8 cellular contexts compared by ENCODE assay signal in genomic region chr10:50067546-50068351, GRCh38. TPM values are rescaled to one million over a fixed set of nuclear protein-coding genes. Genes with fewer than 3 reads are reported as not detected.
DNase-seq lines count a peak whose midpoint lies in the region; ATAC-seq and TF ChIP-seq lines count a peak whose summit lies in the region.
"Not testable (repeated sequence)": the region's sequence is repeated elsewhere in the genome, so short reads cannot be mapped to it uniquely, and the experiment has no call there.

A gene with protein sequence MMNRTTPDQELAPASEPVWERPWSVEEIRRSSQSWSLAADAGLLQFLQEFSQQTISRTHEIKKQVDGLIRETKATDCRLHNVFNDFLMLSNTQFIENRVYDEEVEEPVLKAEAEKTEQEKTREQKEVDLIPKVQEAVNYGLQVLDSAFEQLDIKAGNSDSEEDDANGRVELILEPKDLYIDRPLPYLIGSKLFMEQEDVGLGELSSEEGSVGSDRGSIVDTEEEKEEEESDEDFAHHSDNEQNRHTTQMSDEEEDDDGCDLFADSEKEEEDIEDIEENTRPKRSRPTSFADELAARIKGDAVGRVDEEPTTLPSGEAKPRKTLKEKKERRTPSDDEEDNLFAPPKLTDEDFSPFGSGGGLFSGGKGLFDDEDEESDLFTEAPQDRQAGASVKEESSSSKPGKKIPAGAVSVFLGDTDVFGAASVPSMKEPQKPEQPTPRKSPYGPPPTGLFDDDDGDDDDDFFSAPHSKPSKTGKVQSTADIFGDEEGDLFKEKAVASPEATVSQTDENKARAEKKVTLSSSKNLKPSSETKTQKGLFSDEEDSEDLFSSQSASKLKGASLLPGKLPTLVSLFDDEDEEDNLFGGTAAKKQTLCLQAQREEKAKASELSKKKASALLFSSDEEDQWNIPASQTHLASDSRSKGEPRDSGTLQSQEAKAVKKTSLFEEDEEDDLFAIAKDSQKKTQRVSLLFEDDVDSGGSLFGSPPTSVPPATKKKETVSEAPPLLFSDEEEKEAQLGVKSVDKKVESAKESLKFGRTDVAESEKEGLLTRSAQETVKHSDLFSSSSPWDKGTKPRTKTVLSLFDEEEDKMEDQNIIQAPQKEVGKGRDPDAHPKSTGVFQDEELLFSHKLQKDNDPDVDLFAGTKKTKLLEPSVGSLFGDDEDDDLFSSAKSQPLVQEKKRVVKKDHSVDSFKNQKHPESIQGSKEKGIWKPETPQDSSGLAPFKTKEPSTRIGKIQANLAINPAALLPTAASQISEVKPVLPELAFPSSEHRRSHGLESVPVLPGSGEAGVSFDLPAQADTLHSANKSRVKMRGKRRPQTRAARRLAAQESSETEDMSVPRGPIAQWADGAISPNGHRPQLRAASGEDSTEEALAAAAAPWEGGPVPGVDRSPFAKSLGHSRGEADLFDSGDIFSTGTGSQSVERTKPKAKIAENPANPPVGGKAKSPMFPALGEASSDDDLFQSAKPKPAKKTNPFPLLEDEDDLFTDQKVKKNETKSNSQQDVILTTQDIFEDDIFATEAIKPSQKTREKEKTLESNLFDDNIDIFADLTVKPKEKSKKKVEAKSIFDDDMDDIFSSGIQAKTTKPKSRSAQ (N-terminal part only) (plus strand): TSS chr10:50067954. CDS start chr10:50068006, 52 bp downstream.

- not testable (repeated sequence) for H3K4me1 ChIP-seq in Panc1 (ENCODE audit: control insufficient read depth, insufficient read depth, low read length); muscle layer of colon (ENCODE audit: insufficient read depth, low read length)
- peaks cover 5 to 13% (median 6%) of the 10 kb centered on the region in 4 donors for H3K4me1 ChIP-seq in esophagus muscularis mucosa

- H3K27ac ChIP-seq in Panc1 (ENCODE audit: low read length) (peak within 1 kb of the TSS; percentile 59), esophagus muscularis mucosa (replicated peaks in 1 of 4) (peak within 1 kb of the TSS; percentile 73 to 84 (median 83))
- H3K27ac ChIP-seq in muscle layer of colon (ENCODE audit: low read depth, low read length) = not testable (repeated sequence)

- peak; percentile 31 for DNase-seq in DMS53 treated with DMSO at 0.1 percent for 48 hours (lab: John Stamatoyannopoulos, UW; ENCODE audit: unreplicated experiment)
- not testable (repeated sequence) for DNase-seq in Panc1 (ENCODE audit: low read depth, low spot score)
- DNase-seq in activated T-cell treated with anti-CD3 and anti-CD28 coated beads, Interleukin-2, amount 50 U/mL, for 4 hours = peak; percentile 71
- DNase-seq in esophagus muscularis mucosa (ENCODE audit: extremely low spot score) = peak; percentile 99
- DNase-seq in stimulated activated CD8-positive, alpha-beta memory T cell treated with anti-CD3 and anti-CD28 coated beads, Interleukin-7, amount 100 ng/mL, for 1 hour (ENCODE audit: low read depth in 2 of 2) = peak; percentile 59 to 91

- H3K4me3 ChIP-seq in Panc1 (ENCODE audit: low read depth in 2 of 2, low read length in 2 of 2) = peak within 1 kb of the TSS; percentile 54 to 56
- H3K4me3 ChIP-seq in esophagus muscularis mucosa = peak within 1 kb of the TSS; percentile 70 to 90 (median 77)
- H3K4me3 ChIP-seq in muscle layer of colon (ENCODE audit: low read depth in 1 of 2, low read length in 2 of 2) = peak within 1 kb of the TSS; percentile 52 to 55

- TF ChIP-seq EP300 in Ishikawa (IDR thresholded peaks at IDR 0.05; ENCODE audit: borderline replicate concordance) = peak; percentile 59; the same call in 1 of the 2 replicates
- TF ChIP-seq EP300 in esophagus muscularis mucosa (IDR thresholded peaks at IDR 0.05) = not testable (repeated sequence)

- TF ChIP-seq CTCF in Panc1 (IDR thresholded peaks at IDR 0.05); esophagus muscularis mucosa (IDR thresholded peaks at IDR 0.05): not testable (repeated sequence)

- not testable (repeated sequence) for TF ChIP-seq POLR2A in esophagus muscularis mucosa (IDR thresholded peaks at IDR 0.05; ENCODE audit: low read depth)

- in situ Hi-C loops in Panc1 (cut with HindIII; ENCODE audit: low pct_unique_long_range_greater_than_20kb, low sequenced_read_pairs) = not testable (repeated sequence)

- not testable (repeated sequence) for H3K9me3 ChIP-seq in Panc1 (ENCODE audit: control insufficient read depth, insufficient read depth, low read depth, low read length); esophagus muscularis mucosa; muscle layer of colon (ENCODE audit: low read length)

- H3K36me3 Mint-ChIP-seq in activated T-cell treated with anti-CD3 and anti-CD28 coated beads, Interleukin-2, amount 50 U/mL, for 4 hours (ENCODE audit: insufficient read depth) = not testable (repeated sequence)

- ATAC-seq in GM21619 (IDR thresholded peaks at IDR 0.05; ENCODE audit: unreplicated experiment) (peak; percentile 94), Panc1 (peak; percentile 94)
- peak; percentile 94 to 96 for ATAC-seq in activated T-cell treated with anti-CD3 and anti-CD28 coated beads, Interleukin-2, amount 50 U/mL, for 4 hours

- not testable (repeated sequence) for H3K9ac ChIP-seq in muscle layer of colon (ENCODE audit: low read length)

- not testable (repeated sequence) for TF ChIP-seq RAD21 in Ishikawa (IDR thresholded peaks at IDR 0.05; ENCODE audit: low read depth)

- peak within 1 kb of the TSS; percentile 74 for H3K4me3 Mint-ChIP-seq in activated T-cell treated with anti-CD3 and anti-CD28 coated beads, Interleukin-2, amount 50 U/mL, for 4 hours

- not testable (repeated sequence) for H3K36me3 ChIP-seq in Panc1 (ENCODE audit: control insufficient read depth, insufficient read depth, low read length); muscle layer of colon (ENCODE audit: insufficient read depth, low read length)
- H3K36me3 ChIP-seq in esophagus muscularis mucosa = peaks cover 0 to 15% (median 0%) of the 10 kb centered on the region in 4 donors

- POLR2A ChIA-PET in Panc1 (lab: Charles Lee) = not testable (repeated sequence)

- intact Hi-C loops in Panc1 (cut with micrococcal nuclease; ENCODE audit: unreplicated experiment); esophagus muscularis mucosa (cut with DNase I): not testable (repeated sequence)

- not testable (repeated sequence) for H3K9me3 Mint-ChIP-seq in activated T-cell treated with anti-CD3 and anti-CD28 coated beads, Interleukin-2, amount 50 U/mL, for 4 hours

- H3K4me1 Mint-ChIP-seq in activated T-cell treated with anti-CD3 and anti-CD28 coated beads, Interleukin-2, amount 50 U/mL, for 4 hours (ENCODE audit: low read depth) = not testable (repeated sequence)

- H3K27me3 Mint-ChIP-seq in activated T-cell treated with anti-CD3 and anti-CD28 coated beads, Interleukin-2, amount 50 U/mL, for 4 hours (ENCODE audit: low read depth) = not testable (repeated sequence)

- WGBS in esophagus muscularis mucosa = 1% methylated on average over 19 of the region's 73 CpGs

- CTCF ChIA-PET in Panc1 (lab: Charles Lee) = not testable (repeated sequence)

- not testable (repeated sequence) for H3K27me3 ChIP-seq in Panc1 (ENCODE audit: control insufficient read depth, insufficient read depth, low read length); esophagus muscularis mucosa; muscle layer of colon (ENCODE audit: control insufficient read depth in 1 of 2, insufficient read depth in 2 of 2, low read length in 2 of 2)

- BruUV-seq in Panc1 (replicated peaks; lab: Mats Ljungman, UMichigan) = not testable (repeated sequence)

TF ChIP-seq in Ishikawa, 13 proteins besides CTCF, POLR2A, EP300 and RAD21:
- TF ChIP-seq, protein P1, sequence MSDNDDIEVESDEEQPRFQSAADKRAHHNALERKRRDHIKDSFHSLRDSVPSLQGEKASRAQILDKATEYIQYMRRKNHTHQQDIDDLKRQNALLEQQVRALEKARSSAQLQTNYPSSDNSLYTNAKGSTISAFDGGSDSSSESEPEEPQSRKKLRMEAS (IDR thresholded peaks at IDR 0.05) = peak; percentile 81
- TF ChIP-seq NFIC (IDR thresholded peaks at IDR 0.05) (peak; percentile 50; the same call in 1 of the 2 replicates), TCF12 (IDR thresholded peaks at IDR 0.05; ENCODE audit: low read depth) (peak; percentile 38; the same call in 1 of the 2 replicates), TAF1 (IDR thresholded peaks at IDR 0.05; ENCODE audit: low read depth) (peak; percentile 65), USF1 (IDR thresholded peaks at IDR 0.05) (peak; percentile 97), YY1 (IDR thresholded peaks at IDR 0.05; ENCODE audit: low read depth) (peak; percentile 82)

RNA-seq across cellular contexts. Expression of the gene that starts here (rescaled TPM):
- total RNA-seq in Panc1 (2021; ENCODE audit: unreplicated experiment) = 67.0 TPM
- 35.5 TPM for polyA plus RNA-seq in Panc1 (2012; ENCODE audit: insufficient read length)
- total RNA-seq in activated T-cell treated with anti-CD3 and anti-CD28 coated beads, Interleukin-2, amount 50 U/mL, for 4 hours = 10 to 100 TPM; 21.3 to 27.9 (median 26.3) TPM
- total RNA-seq in esophagus muscularis mucosa = 10 to 100 TPM; 33.0 to 43.0 (median 34.3) TPM
